In the genomic region with DNA sequence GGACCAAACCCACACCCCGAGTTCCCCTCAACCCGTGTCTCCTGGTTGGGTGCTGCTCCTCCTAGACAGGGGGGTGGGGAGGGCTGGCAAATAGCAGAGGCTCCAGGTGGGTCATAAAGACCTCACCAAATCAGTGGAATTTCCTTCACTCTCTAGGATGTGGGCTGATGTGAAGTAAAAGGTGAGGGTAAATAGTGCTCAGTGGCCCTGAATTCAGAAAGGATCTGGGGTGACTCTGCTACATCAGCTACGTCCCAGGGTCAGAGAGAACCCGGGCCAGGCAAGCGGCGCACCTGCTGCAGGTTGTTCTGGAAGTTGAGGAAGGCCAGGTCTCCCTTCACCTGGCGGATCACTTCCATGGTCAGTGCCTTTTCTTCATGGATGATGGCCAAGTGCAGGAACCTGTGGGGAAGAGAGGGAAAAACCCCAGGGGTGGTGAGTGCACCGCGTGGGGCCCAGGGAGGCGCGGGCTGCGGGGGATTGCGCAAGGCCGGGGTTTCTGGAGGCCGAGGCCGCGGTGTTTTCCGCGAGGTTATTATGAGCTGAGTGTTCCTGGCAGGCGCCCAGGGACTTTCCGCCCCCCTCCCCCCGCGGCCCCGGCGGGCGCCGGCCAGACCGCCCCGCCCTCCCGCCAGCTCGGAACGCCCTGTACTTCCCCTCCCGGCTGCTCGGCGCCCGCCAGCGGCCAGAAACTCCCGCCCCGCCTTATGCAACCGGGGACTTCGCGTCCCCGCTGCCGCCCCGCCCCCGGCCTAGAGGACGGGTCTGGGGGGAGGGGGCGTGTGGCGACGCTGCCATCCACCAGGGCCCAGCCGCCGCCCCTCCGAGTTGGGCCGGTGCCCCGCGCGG, we compare ENCODE assay signal across 8 cellular contexts. TPM values are rescaled to one million over a fixed set of nuclear protein-coding genes. Genes with fewer than 3 reads are reported as not detected.
DNase-seq lines count a peak whose midpoint lies in the region; ATAC-seq and TF ChIP-seq lines count a peak whose summit lies in the region.

No MANE protein-coding gene starts in this region.

- no peaks in the 10 kb centered on the region for H3K9me3 Mint-ChIP-seq in T-cell
- no peaks in the 10 kb centered on the region for H3K9me3 Mint-ChIP-seq in progenitor cell of endocrine pancreas (ENCODE audit: low read depth)

- H3K4me1 ChIP-seq in adrenal gland (replicated peaks in 1 of 2): peaks cover 24 to 60% of the 10 kb centered on the region in 2 donors
- H3K4me1 ChIP-seq in upper lobe of left lung: peaks cover 41 to 51% (median 44%) of the 10 kb centered on the region in 4 donors

- peak; percentile 57 to 99 (median 94) for TF ChIP-seq EP300 in upper lobe of left lung (IDR thresholded peaks at IDR 0.05)

- H3K4me3 ChIP-seq in adrenal gland (peak overlapping the region; percentile 30 to 100 (median 98)), upper lobe of left lung (peak overlapping the region; percentile 68 to 93 (median 72))

- H3K4me1 Mint-ChIP-seq in T-cell: peaks cover 60 to 67% (median 64%) of the 10 kb centered on the region in 3 donors
- peaks cover 27% of the 10 kb centered on the region for H3K4me1 Mint-ChIP-seq in progenitor cell of endocrine pancreas (ENCODE audit: low read depth)

- no peaks in the 10 kb centered on the region for H3K27me3 Mint-ChIP-seq in T-cell
- no peaks in the 10 kb centered on the region for H3K27me3 Mint-ChIP-seq in progenitor cell of endocrine pancreas

- H3K4me3 Mint-ChIP-seq in T-cell: peak overlapping the region; percentile 91 to 94 (median 93)
- H3K4me3 Mint-ChIP-seq in progenitor cell of endocrine pancreas (ENCODE audit: low read depth): peak overlapping the region; percentile 81

- WGBS in adrenal gland, 4 donors: 0 to 1% (median 0%) methylated on average over 6 to 55 of the region's 57 CpGs
- 0 to 1% methylated on average over 19 to 26 of the region's 57 CpGs for WGBS in upper lobe of left lung, 2 donors

- H3K27ac Mint-ChIP-seq in T-cell (peak overlapping the region; percentile 97), progenitor cell of endocrine pancreas (peak overlapping the region; percentile 94)

- peaks cover 38% of the 10 kb centered on the region for H3K36me3 Mint-ChIP-seq in T-cell
- H3K36me3 Mint-ChIP-seq in progenitor cell of endocrine pancreas (ENCODE audit: insufficient read depth): peaks cover 15% of the 10 kb centered on the region

- DNase-seq in NCI-H146 treated with DMSO at 0.1 percent for 48 hours (lab: John Stamatoyannopoulos, UW; ENCODE audit: unreplicated experiment) (peak; percentile 68), T-cell (peak; percentile 87 to 97 (median 96)), adrenal gland (peak; percentile 96 to 98 (median 97)), left cardiac atrium (peak; percentile 97), progenitor cell of endocrine pancreas (ENCODE audit: low spot score, unreplicated experiment) (peak; percentile 71), upper lobe of left lung (peak; percentile 97 to 99)

- H3K36me3 ChIP-seq in adrenal gland (replicated peaks in 1 of 2) (peaks cover 0 to 48% of the 10 kb centered on the region in 2 donors), upper lobe of left lung (peaks cover 34 to 43% (median 37%) of the 10 kb centered on the region in 4 donors)

- peak in 2 of 6 experiments; percentile 12 to 38 for TF ChIP-seq CTCF in adrenal gland (IDR thresholded peaks at IDR 0.05)
- no peak for TF ChIP-seq CTCF in progenitor cell of endocrine pancreas (IDR thresholded peaks at IDR 0.05; ENCODE audit: unreplicated experiment)
- peak in 3 of 6 experiments; percentile 11 to 39 (median 19) for TF ChIP-seq CTCF in upper lobe of left lung (IDR thresholded peaks at IDR 0.05)

- intact Hi-C loops in adrenal gland (cut with DNase I) (loop anchor here (2.0 to 10.0 kb wide), 2 partner anchors 65 to 69 kb away; no protein-coding TSS in a partner anchor), left cardiac atrium (cut with DNase I) (loop anchor here (1.0 to 5.0 kb wide), 5 partner anchors 17 to 111 kb away; a partner anchor contains a TSS)

- H3K9me3 ChIP-seq in adrenal gland (replicated peaks in 1 of 3) (no peaks in the 10 kb centered on the region), upper lobe of left lung (peaks cover 0 to 5% (median 0%) of the 10 kb centered on the region in 4 donors)

- POLR2A ChIA-PET in T-cell (lab: Charles Lee): interaction anchor here (0.6 to 6.3 kb wide), 44 partner anchors 10 to 543 kb away, joined by 3 to 242 read pairs (median 5); a partner anchor contains a TSS

- peak; percentile 59 for ATAC-seq in GM18498 (IDR thresholded peaks at IDR 0.05; ENCODE audit: unreplicated experiment)
- peak; percentile 45 for ATAC-seq in HG02884 (IDR thresholded peaks at IDR 0.05; ENCODE audit: unreplicated experiment)
- peak; percentile 66 to 76 (median 72) for ATAC-seq in T-cell (replicated peaks in 1 of 4)
- ATAC-seq in left cardiac atrium: peak; percentile 76 to 88
- ATAC-seq in upper lobe of left lung (ENCODE audit: low FRiP score in 2 of 2): peak; percentile 89 to 91

- H3K27me3 ChIP-seq in adrenal gland (no peaks in the 10 kb centered on the region), upper lobe of left lung (no peaks in the 10 kb centered on the region)

- TF ChIP-seq POLR2A in adrenal gland (IDR thresholded peaks at IDR 0.05) (peak in 1 of 2 donors; percentile 10), upper lobe of left lung (IDR thresholded peaks at IDR 0.05) (peak in 2 of 4 donors; percentile 59 to 70)

- H3K27ac ChIP-seq in adrenal gland: peak overlapping the region; percentile 86 to 100 (median 99)
- peak overlapping the region; percentile 100 for H3K27ac ChIP-seq in upper lobe of left lung

- CTCF ChIA-PET in T-cell (lab: Charles Lee): interaction anchor here (0.6 to 4.7 kb wide), 16 partner anchors 10 to 773 kb away, joined by 3 to 63 read pairs (median 5); a partner anchor contains a TSS

RNA-seq across cellular contexts. Expression of a gene that starts 0.9 kb away (rescaled TPM):
- total RNA-seq in T-cell (1,000 to 10,000 TPM in 2 of 5 donors, 100 to 1,000 TPM in 3; 129 to 1,245 (median 169) TPM), adrenal gland (100 to 1,000 TPM; 183 to 677 (median 295) TPM), left cardiac atrium (100 to 1,000 TPM in 1 of 2 donors, 10 to 100 TPM in 1; 99.0 to 103 TPM), progenitor cell of endocrine pancreas (31.8 and 35.7 TPM in 2 replicates), upper lobe of left lung (100 to 1,000 TPM; 292 to 944 (median 610) TPM)
- polyA plus RNA-seq in adrenal gland: 100 to 1,000 TPM; 106 to 152 (median 138) TPM

Comparison
In these comparisons a context has a peak if more than half of its experiments do, and no peak if none do; other contexts are left out.
1. Peak in every context shown above with its lines: DNase-seq, ATAC-seq, H3K4me3 ChIP-seq and H3K27ac ChIP-seq.